ENCODE assay signal across 15 cellular contexts in the genomic region with DNA sequence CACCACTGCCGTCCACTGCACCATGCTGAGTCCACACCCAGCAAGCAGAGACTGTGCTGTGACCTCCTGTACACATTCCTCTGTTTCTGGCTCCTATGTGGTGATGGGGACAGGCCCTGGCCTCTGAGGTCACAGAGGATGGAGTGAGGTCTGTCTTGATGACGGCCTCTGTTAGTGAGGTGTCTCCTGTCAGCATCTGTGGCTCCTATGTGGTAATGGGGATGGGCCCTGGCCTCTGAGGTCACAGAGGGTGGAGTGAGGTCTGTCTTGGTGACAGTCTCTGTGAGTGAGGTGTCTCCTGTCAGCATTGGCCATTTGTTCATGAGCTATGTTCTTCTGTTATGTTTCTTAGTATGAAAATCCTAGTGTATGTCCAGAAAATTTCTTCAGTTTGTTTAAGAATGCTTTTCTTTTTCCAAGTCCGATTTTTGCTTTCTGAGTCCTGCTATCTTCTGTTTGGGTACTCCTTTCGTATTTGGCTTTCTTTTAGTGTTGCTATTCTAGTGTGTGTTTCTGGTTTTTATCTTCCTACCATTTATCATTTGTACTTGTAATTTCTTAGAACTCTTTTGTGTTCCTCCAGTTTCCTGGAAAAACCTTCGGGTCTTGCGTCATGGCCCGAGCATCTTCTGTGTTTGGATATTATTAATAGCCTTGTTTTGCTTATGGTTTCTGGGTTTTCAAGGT. TPM values are rescaled to one million over a fixed set of nuclear protein-coding genes. Genes with fewer than 3 reads are reported as not detected.
DNase-seq lines count a peak whose midpoint lies in the region; ATAC-seq and TF ChIP-seq lines count a peak whose summit lies in the region.
"Had no signal": no experiment of that assay in that cellular context is flagged by ENCODE, and none has a peak within 500 bp of the region (broad histone marks: within the 10 kb centered on the region; RNA-seq: fewer than 3 reads in every experiment).

No MANE protein-coding gene starts in this region.

- no peak for TF ChIP-seq CTCF in left lung (IDR thresholded peaks at IDR 0.05)
- no peak for TF ChIP-seq CTCF in testis (IDR thresholded peaks at IDR 0.05)

- peaks cover 10% of the 10 kb centered on the region for H3K36me3 Mint-ChIP-seq in activated naive CD8-positive, alpha-beta T cell treated with anti-CD3 and anti-CD28 coated beads, Interleukin-2, amount 50 U/mL, for 24 hours (ENCODE audit: low read depth)

- H3K27me3 Mint-ChIP-seq in activated naive CD8-positive, alpha-beta T cell treated with anti-CD3 and anti-CD28 coated beads, Interleukin-2, amount 50 U/mL, for 24 hours: no peaks in the 10 kb centered on the region

- no peaks in the 10 kb centered on the region for H3K9me3 Mint-ChIP-seq in activated naive CD8-positive, alpha-beta T cell treated with anti-CD3 and anti-CD28 coated beads, Interleukin-2, amount 50 U/mL, for 24 hours

- H3K4me1 ChIP-seq in left lung (no peaks in the 10 kb centered on the region), testis (peaks cover 10% of the 10 kb centered on the region)

- H3K4me3 ChIP-seq in left lung (no peak overlapping the region), testis (no peak overlapping the region)
- H3K4me3 ChIP-seq: cardiac muscle cell, SK-N-MC, thoracic aorta had no signal

- intact Hi-C loops in left lung (cut with DNase I): no loop called here
- intact Hi-C loops in testis (cut with DNase I; ENCODE audit: low total_unique reads): no loop called here

- peak; percentile 41 for DNase-seq in activated naive CD4-positive, alpha-beta T cell treated with Interleukin-2 at 50 U/mL for 16 hours
- no peak for DNase-seq in activated naive CD4-positive, alpha-beta T cell treated with anti-CD3 and anti-CD28 coated beads, Interleukin-2, amount 50 U/mL, for 16 hours
- no peak for DNase-seq in activated naive CD8-positive, alpha-beta T cell treated with anti-CD3 and anti-CD28 coated beads, Interleukin-2, amount 50 U/mL, for 24 hours
- no peak for DNase-seq in left lung
- peak; percentile 71 for DNase-seq in testis
- no peak for DNase-seq in 8988T
- no peak for DNase-seq in NCI-H2227 (lab: John Stamatoyannopoulos, UW; ENCODE audit: unreplicated experiment)
- DNase-seq: NCI-H1105; NCI-H82; occipital lobe; stimulated activated CD4-positive, alpha-beta T cell treated with anti-CD3 and anti-CD28 coated beads, Interleukin-4, amount 100 ng/mL, for 1 hour had no signal

- no peak for TF ChIP-seq POLR2A in testis (IDR thresholded peaks at IDR 0.05)

- peaks cover 16% of the 10 kb centered on the region for H3K4me1 Mint-ChIP-seq in activated naive CD8-positive, alpha-beta T cell treated with anti-CD3 and anti-CD28 coated beads, Interleukin-2, amount 50 U/mL, for 24 hours

- H3K4me3 Mint-ChIP-seq in activated naive CD8-positive, alpha-beta T cell treated with anti-CD3 and anti-CD28 coated beads, Interleukin-2, amount 50 U/mL, for 24 hours: no peak overlapping the region

- no peak overlapping the region for H3K27ac Mint-ChIP-seq in activated naive CD8-positive, alpha-beta T cell treated with anti-CD3 and anti-CD28 coated beads, Interleukin-2, amount 50 U/mL, for 24 hours

- ATAC-seq in activated naive CD8-positive, alpha-beta T cell treated with anti-CD3 and anti-CD28 coated beads, Interleukin-2, amount 50 U/mL, for 24 hours: peak; percentile 60
- ATAC-seq in left lung: peak; percentile 20
- ATAC-seq in GM21737 (IDR thresholded peaks at IDR 0.05; ENCODE audit: unreplicated experiment): no peak

- H3K27me3 ChIP-seq in left lung: no peaks in the 10 kb centered on the region
- H3K27me3 ChIP-seq in testis: no peaks in the 10 kb centered on the region
- H3K27me3 ChIP-seq: cardiac muscle cell had no signal

- peaks cover 0 to 42% of the 10 kb centered on the region in 2 donors for H3K36me3 ChIP-seq in left lung
- no peaks in the 10 kb centered on the region for H3K36me3 ChIP-seq in testis (ENCODE audit: low read depth, missing control alignments)
- H3K36me3 ChIP-seq: cardiac muscle cell had no signal

- H3K9me3 ChIP-seq in left lung (no peaks in the 10 kb centered on the region), testis (no peaks in the 10 kb centered on the region)
- H3K9me3 ChIP-seq: thoracic aorta had no signal

- WGBS in testis, 2 donors: 45 to 46% methylated on average over 7 of the region's 7 CpGs

- no peak overlapping the region for H3K27ac ChIP-seq in left lung
- peak overlapping the region; percentile 48 to 65 for H3K27ac ChIP-seq in testis
- H3K27ac ChIP-seq: cardiac muscle cell, SK-N-MC, thoracic aorta had no signal

RNA-seq across cellular contexts. Expression of gene SNAP47, which starts 13.4 kb away (rescaled TPM):
- total RNA-seq in left lung (10 to 100 TPM; 24.5 to 29.7 TPM), testis (10 to 100 TPM; 77.6 to 80.3 TPM)
- polyA plus RNA-seq in testis (ENCODE audit: insufficient read depth, low read depth, low replicate concordance): 72.2 TPM

RNA-seq across cellular contexts. Expression of gene JMJD4, which starts 13.5 kb away (rescaled TPM):
- total RNA-seq in left lung (10 to 100 TPM; 13.4 to 16.1 TPM), testis (10 to 100 TPM; 35.2 to 36.1 TPM)
- polyA plus RNA-seq in testis (ENCODE audit: insufficient read depth, low read depth, low replicate concordance): 33.8 TPM

Comparison
In these comparisons a context has a peak if more than half of its experiments do, and no peak if none do; other contexts are left out.
1. DNase-seq: peak in activated naive CD4-positive, alpha-beta T cell treated with Interleukin-2 at 50 U/mL for 16 hours (single experiment) and testis (single experiment); none in activated naive CD4-positive, alpha-beta T cell treated with anti-CD3 and anti-CD28 coated beads, Interleukin-2, amount 50 U/mL, for 16 hours (single experiment), activated naive CD8-positive, alpha-beta T cell treated with anti-CD3 and anti-CD28 coated beads, Interleukin-2, amount 50 U/mL, for 24 hours (single experiment), left lung (0 of 2), 8988T (single experiment) and NCI-H2227 (single experiment).
2. H3K27ac ChIP-seq: peak in testis (2 of 2); none in left lung (0 of 2).